Comparison of ENCODE assay signal across 8 cellular contexts in the genomic region with DNA sequence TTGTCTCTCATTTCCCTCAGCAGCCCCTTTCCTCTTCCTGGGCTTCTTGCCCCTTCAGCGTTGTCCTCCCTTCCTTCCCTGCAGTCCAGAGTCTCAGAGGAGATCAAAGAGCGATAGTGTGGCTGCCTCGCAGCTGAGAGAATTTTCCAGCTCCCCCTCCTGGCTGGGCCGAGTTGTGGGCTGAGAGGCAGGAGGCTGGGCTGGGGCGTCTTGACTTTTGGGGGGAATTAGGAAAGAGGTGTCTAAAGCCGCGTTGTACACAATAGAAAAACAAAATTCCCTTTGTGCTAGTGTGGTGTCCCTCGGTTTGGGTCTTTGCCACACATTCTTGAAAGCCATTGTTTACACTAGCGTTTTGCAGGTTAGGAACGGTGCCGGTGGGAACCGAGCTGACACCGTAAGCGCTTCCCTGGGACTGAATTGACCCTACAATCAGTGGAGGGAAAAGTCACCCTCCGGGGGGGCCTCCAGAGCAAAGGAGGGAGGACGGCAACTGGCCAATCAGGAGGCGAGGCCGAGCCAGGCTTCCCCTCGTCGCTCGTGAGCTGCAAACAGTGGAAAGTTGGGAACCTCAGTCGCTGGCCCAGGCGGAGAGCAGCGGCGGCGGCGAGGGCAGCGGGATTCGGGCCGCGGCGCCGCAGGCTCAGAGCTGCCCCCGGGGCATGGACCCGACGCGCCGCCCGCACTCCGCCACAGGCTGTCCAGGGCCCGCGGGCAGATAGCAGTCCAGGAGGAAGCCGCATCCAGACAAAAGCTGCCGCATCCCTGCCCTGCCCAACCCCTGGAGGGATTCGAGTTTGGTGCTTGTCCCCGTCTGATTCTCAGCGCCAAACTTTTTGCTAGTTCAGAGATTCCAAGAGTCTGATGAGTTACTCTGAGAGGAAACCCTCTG. TPM values are rescaled to one million over a fixed set of nuclear protein-coding genes. Genes with fewer than 3 reads are reported as not detected.
DNase-seq lines count a peak whose midpoint lies in the region; ATAC-seq, FAIRE-seq and TF ChIP-seq lines count a peak whose summit lies in the region.

A gene (plus strand): TSS at position 574 of the 892 bp plus-strand sequence. CDS start 389 bp downstream, outside the sequence.

- peak within 1 kb of the TSS; percentile 96 for H3K27ac Mint-ChIP-seq in WTC11

- peak; percentile 48 for FAIRE-seq in endothelial cell of umbilical vein (lab: Jason Lieb, UNC)

- no peaks in the 10 kb centered on the region for H3K36me3 Mint-ChIP-seq in WTC11

- H2AFZ ChIP-seq in endothelial cell of umbilical vein (ENCODE audit: low read depth, low read length) = peak within 1 kb of the TSS; percentile 93

- no TSS peak for BruUV-seq in endothelial cell of umbilical vein (replicated peaks; lab: Mats Ljungman, UMichigan)

- peak within 1 kb of the TSS; percentile 83 for H3K4me2 ChIP-seq in endothelial cell of umbilical vein (ENCODE audit: insufficient read depth, low read length)

- no peaks in the 10 kb centered on the region for H3K27me3 ChIP-seq in endothelial cell of umbilical vein (ENCODE audit: control insufficient read depth in 2 of 2, insufficient read depth in 2 of 2, low read length in 2 of 2)

- H3K9me1 ChIP-seq in endothelial cell of umbilical vein (replicated peaks; ENCODE audit: control insufficient read depth, extremely low read depth, insufficient read depth, low read length) = peaks cover 3% of the 10 kb centered on the region

- CTCF ChIA-PET in WTC11 (lab: Charles Lee) (interaction anchor here (0.9 to 3.7 kb wide), 14 partner anchors 13 to 641 kb away, joined by 3 to 66 read pairs (median 4); a partner anchor contains a TSS), endothelial cell of umbilical vein (lab: Charles Lee) (interaction anchor here (0.6 to 3.9 kb wide), 9 partner anchors 14 to 980 kb away, joined by 3 to 62 read pairs (median 4); a partner anchor contains a TSS)

- peak; percentile 15 for DNase-seq in NCI-H2029 treated with DMSO at 0.1 percent for 48 hours (lab: John Stamatoyannopoulos, UW)
- DNase-seq in NCI-H2029 (lab: John Stamatoyannopoulos, UW) = no peak
- peak; percentile 46 for DNase-seq in NCI-H146 (lab: John Stamatoyannopoulos, UW)
- peak; percentile 90 for DNase-seq in WTC11 (ENCODE audit: low spot score)
- DNase-seq in endothelial cell of umbilical vein (ENCODE audit: low read depth, low spot score) = peak; percentile 85
- peak; percentile 30 for DNase-seq in medulla oblongata (ENCODE audit: extremely low spot score)
- peak; percentile 57 for DNase-seq in stromal cell of bone marrow (ENCODE audit: low read depth)
- DNase-seq in GF-D8 (lab: John Stamatoyannopoulos, UW) = no peak

- H3K4me1 Mint-ChIP-seq in WTC11 = peaks cover 31% of the 10 kb centered on the region

- POLR2A ChIA-PET in WTC11 (lab: Charles Lee) = interaction anchor here (0.6 to 1.0 kb wide), 3 partner anchors 13 to 210 kb away, joined by 3 to 5 read pairs (median 4); no protein-coding TSS in a partner anchor
- POLR2A ChIA-PET in endothelial cell of umbilical vein (lab: Charles Lee) = interaction anchor here (0.8 kb wide), 1 partner anchor 18 kb away, joined by 3 read pairs; no protein-coding TSS in a partner anchor

- no peaks in the 10 kb centered on the region for H3K9me3 Mint-ChIP-seq in WTC11

- intact Hi-C loops in endothelial cell of umbilical vein (cut with micrococcal nuclease) = loop anchor here (1.0 to 5.0 kb wide), 2 partner anchors 358 to 478 kb away; no protein-coding TSS in a partner anchor

- peaks cover 22% of the 10 kb centered on the region for H3K27me3 Mint-ChIP-seq in WTC11 (ENCODE audit: low read depth)

- no peaks in the 10 kb centered on the region for H3K9me3 ChIP-seq in endothelial cell of umbilical vein (replicated peaks; ENCODE audit: control insufficient read depth, insufficient read depth, low read length)

- peak within 1 kb of the TSS; percentile 89 for H3K4me3 Mint-ChIP-seq in WTC11

- H4K20me1 ChIP-seq in endothelial cell of umbilical vein (replicated peaks; ENCODE audit: control insufficient read depth, extremely low read depth, insufficient read depth, low read length) = no peaks in the 10 kb centered on the region

- H3K9ac ChIP-seq in endothelial cell of umbilical vein (replicated peaks; ENCODE audit: extremely low read depth, insufficient read depth, low read length) = peak within 1 kb of the TSS; percentile 76

- peak within 1 kb of the TSS; percentile 52 to 80 (median 74) for H3K4me3 ChIP-seq in endothelial cell of umbilical vein (replicated peaks in 1 of 3; ENCODE audit: insufficient read depth in 1 of 3, low read depth in 1 of 3, low read length in 3 of 3)

- H3K4me1 ChIP-seq in endothelial cell of umbilical vein (ENCODE audit: control insufficient read depth, extremely low read depth, insufficient read depth, low read length) = peaks cover 19% of the 10 kb centered on the region

- TF ChIP-seq CTCF in WTC11 (IDR thresholded peaks at IDR 0.05) (no peak), endothelial cell of umbilical vein (IDR thresholded peaks at IDR 0.05; ENCODE audit: extremely low read depth in 1 of 2, insufficient read depth in 1 of 2, low read depth in 1 of 2, low read length in 2 of 2) (peak; percentile 42 to 51)

- H3K36me3 ChIP-seq in endothelial cell of umbilical vein (ENCODE audit: control insufficient read depth in 2 of 2, extremely low read depth in 1 of 2, insufficient read depth in 2 of 2, low read length in 2 of 2) = no peaks in the 10 kb centered on the region

- H3K27ac ChIP-seq in endothelial cell of umbilical vein (ENCODE audit: insufficient read depth, low read depth, low read length) = peak within 1 kb of the TSS; percentile 50

- H3K79me2 ChIP-seq in endothelial cell of umbilical vein (ENCODE audit: control insufficient read depth, insufficient read depth, low read length) = no peaks in the 10 kb centered on the region

- no peak for TF ChIP-seq POLR2A in endothelial cell of umbilical vein (IDR thresholded peaks at IDR 0.05; ENCODE audit: low read depth, low read length)

- dilution Hi-C loops in endothelial cell of umbilical vein (cut with MboI; ENCODE audit: extremely low pct_ligation_motif_present, low sequenced_read_pairs) = no loop called here

- peak; percentile 89 for ATAC-seq in WTC11

TF ChIP-seq in WTC11, 78 proteins besides CTCF, POLR2A, EP300 and RAD21 (continues in another document):
- TF ChIP-seq EMX1 (CRISPR knock-in tag; IDR thresholded peaks at IDR 0.05) = no peak
- TF ChIP-seq ESRRA (CRISPR knock-in tag; IDR thresholded peaks at IDR 0.05; ENCODE audit: borderline replicate concordance) = no peak

TF ChIP-seq in endothelial cell of umbilical vein, 7 proteins besides CTCF, POLR2A, EP300 and RAD21:
- TF ChIP-seq POLR2AphosphoS5 (IDR thresholded peaks at IDR 0.05; ENCODE audit: insufficient read depth, low read depth, low read length) (peak; percentile 22), MYC (IDR thresholded peaks at IDR 0.05; ENCODE audit: low read depth, low read length) (no peak)

RNA-seq across cellular contexts. Expression of the gene that starts here (rescaled TPM):
- total RNA-seq in WTC11 (2021) = 5.6 to 10.6 TPM (median 10.5 TPM) in 3 replicates
- total RNA-seq in endothelial cell of umbilical vein = 5.6 and 10.3 TPM in 2 replicates
- 16.0 and 24.1 TPM in 2 replicates for polyA plus RNA-seq in endothelial cell of umbilical vein
- polyA plus RNA-seq in endothelial cell of umbilical vein (2011; cell fraction: cytosol; rRNA removed) = 15.6 and 18.8 TPM in 2 replicates
- polyA plus RNA-seq in endothelial cell of umbilical vein (2011; cell fraction: nucleus; rRNA removed) = 32.0 and 32.6 TPM in 2 replicates
- polyA plus RNA-seq in endothelial cell of umbilical vein (2012) = 3.7 and 7.6 TPM in 2 replicates
- polyA minus RNA-seq in endothelial cell of umbilical vein = 46.2 and 77.8 TPM in 2 replicates
- 0.61 TPM for polyA minus RNA-seq in endothelial cell of umbilical vein (2011; cell fraction: cytosol; rRNA and poly(A)+ RNA removed)
- polyA minus RNA-seq in endothelial cell of umbilical vein (2011; cell fraction: nucleus; rRNA and poly(A)+ RNA removed) = 37.2 and 43.3 TPM in 2 replicates

Comparison
In these comparisons a context has a peak if more than half of its experiments do, and no peak if none do; other contexts are left out.
1. DNase-seq: peak in NCI-H2029 treated with DMSO at 0.1 percent for 48 hours (single experiment), NCI-H146 (single experiment), WTC11 (single experiment), endothelial cell of umbilical vein (single experiment), medulla oblongata (single experiment) and stromal cell of bone marrow (single experiment); none in NCI-H2029 (single experiment) and GF-D8 (single experiment).